1 cellular context compared by ENCODE assay signal in the genomic region with DNA sequence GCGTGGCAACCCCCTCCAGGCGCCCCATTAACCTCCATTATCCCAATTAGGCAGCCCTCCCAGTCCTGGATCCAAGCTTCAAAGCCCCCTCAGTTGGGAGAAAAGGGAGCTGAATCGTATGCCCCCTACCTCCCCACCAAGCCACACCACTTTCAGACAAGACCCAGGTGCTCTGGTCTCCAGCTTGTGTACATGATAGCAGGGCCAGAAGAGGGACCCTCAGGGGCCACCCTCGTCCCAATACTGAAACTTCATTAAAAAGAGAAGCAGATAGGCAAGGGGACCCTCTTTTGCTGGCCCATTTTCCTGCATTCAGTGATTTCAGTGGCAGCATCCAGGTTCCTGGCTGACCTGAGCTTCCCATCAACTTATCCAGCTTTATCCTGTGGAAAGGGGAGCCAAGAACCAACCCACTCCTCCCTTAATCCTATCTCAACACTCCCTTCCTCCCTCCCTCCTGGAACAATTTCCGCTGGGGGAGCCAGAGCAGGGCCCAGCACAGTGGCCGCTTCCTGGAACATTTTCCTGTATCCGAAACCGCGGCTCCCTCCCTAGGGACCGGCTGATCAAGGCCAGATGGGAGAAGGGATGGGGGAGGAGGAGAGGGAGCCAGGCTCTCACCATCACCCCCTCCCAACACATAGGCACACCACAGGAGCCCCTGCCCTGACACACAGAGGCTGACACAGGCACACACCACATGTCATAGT.
TF ChIP-seq lines count a peak whose summit lies in the region.

No MANE protein-coding gene starts in this region.

TF ChIP-seq in IMR-90, 13 proteins besides CTCF, POLR2A, EP300 and RAD21:
- TF ChIP-seq BHLHE40 (IDR thresholded peaks at IDR 0.05; ENCODE audit: low read depth, low read length) = no peak
- TF ChIP-seq, protein P1, sequence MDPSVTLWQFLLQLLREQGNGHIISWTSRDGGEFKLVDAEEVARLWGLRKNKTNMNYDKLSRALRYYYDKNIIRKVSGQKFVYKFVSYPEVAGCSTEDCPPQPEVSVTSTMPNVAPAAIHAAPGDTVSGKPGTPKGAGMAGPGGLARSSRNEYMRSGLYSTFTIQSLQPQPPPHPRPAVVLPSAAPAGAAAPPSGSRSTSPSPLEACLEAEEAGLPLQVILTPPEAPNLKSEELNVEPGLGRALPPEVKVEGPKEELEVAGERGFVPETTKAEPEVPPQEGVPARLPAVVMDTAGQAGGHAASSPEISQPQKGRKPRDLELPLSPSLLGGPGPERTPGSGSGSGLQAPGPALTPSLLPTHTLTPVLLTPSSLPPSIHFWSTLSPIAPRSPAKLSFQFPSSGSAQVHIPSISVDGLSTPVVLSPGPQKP (IDR thresholded peaks at IDR 0.05; ENCODE audit: borderline replicate concordance, low read depth, low read length) = no peak
- TF ChIP-seq MAFK (IDR thresholded peaks at IDR 0.05; ENCODE audit: low read depth, low read length) = no peak
- TF ChIP-seq, protein P2, sequence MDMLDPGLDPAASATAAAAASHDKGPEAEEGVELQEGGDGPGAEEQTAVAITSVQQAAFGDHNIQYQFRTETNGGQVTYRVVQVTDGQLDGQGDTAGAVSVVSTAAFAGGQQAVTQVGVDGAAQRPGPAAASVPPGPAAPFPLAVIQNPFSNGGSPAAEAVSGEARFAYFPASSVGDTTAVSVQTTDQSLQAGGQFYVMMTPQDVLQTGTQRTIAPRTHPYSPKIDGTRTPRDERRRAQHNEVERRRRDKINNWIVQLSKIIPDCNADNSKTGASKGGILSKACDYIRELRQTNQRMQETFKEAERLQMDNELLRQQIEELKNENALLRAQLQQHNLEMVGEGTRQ (IDR thresholded peaks at IDR 0.05; ENCODE audit: low read depth, low read length) = no peak
- no peak for TF ChIP-seq CHD1 (IDR thresholded peaks at IDR 0.05; ENCODE audit: low read depth, low read length)
- no peak for TF ChIP-seq SMC3 (IDR thresholded peaks at IDR 0.05; ENCODE audit: low read depth, low read length)
- no peak for TF ChIP-seq RCOR1 (IDR thresholded peaks at IDR 0.05; ENCODE audit: insufficient replicate concordance, low read length)
- no peak for TF ChIP-seq MAZ (IDR thresholded peaks at IDR 0.05; ENCODE audit: borderline replicate concordance, low read depth, low read length)
- no peak for TF ChIP-seq CEBPB (IDR thresholded peaks at IDR 0.05; ENCODE audit: low read depth, low read length)
- no peak for TF ChIP-seq NFE2L2 (IDR thresholded peaks at IDR 0.05; ENCODE audit: low read depth, low read length)
- TF ChIP-seq RFX5 (IDR thresholded peaks at IDR 0.05; ENCODE audit: low read depth, low read length) = no peak
- TF ChIP-seq FOS (IDR thresholded peaks at IDR 0.05; ENCODE audit: low read depth, low read length) = no peak
